Comparison of ENCODE assay signal across 1 cellular context in the genomic region with DNA sequence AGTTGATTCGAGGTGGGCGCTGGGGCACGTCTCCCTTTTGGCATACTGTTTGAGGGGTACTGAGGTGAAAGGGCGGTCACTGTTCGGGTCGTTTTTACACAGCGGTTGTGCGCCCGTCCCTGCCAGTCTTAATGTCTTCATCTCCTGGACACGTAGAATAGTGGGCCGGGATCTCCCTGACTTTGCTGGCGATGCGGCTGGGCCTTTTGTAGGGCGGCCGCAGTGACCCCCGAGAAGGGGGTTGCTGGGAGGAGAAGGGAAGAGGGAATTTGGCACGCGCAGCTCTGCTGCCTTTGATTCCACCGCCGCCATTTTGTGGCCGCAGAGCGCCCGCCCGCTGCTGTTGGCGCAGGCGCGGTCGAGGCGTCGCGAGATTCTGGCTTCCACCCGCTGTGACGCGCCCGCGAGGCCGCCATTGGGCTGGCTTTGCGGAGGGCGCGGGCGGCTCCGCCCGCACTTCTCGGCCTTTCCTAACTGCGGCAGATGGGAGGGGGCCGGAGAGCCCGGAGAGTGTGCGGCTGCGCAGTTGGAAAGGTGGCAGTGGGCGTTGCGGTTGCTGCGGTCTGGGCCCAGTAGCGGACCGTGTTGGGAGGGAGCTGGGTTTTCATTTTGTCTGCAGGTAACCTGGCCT.
TF ChIP-seq lines count a peak whose summit lies in the region.

No MANE protein-coding gene starts in this region.

TF ChIP-seq in A549, 52 proteins besides CTCF, POLR2A, EP300 and RAD21 (continued from another document):
- TF ChIP-seq, protein P1, sequence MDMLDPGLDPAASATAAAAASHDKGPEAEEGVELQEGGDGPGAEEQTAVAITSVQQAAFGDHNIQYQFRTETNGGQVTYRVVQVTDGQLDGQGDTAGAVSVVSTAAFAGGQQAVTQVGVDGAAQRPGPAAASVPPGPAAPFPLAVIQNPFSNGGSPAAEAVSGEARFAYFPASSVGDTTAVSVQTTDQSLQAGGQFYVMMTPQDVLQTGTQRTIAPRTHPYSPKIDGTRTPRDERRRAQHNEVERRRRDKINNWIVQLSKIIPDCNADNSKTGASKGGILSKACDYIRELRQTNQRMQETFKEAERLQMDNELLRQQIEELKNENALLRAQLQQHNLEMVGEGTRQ (IDR thresholded peaks at IDR 0.05), result no peak
- TF ChIP-seq PHF8 (IDR thresholded peaks at IDR 0.05; ENCODE audit: borderline replicate concordance, low read depth), result no peak; the same call in 1 of the 2 replicates
- TF ChIP-seq HDAC2 (IDR thresholded peaks at IDR 0.05), result no peak
TF ChIP-seq in A549: peak in this region for 12.
